ENCODE assay signal across 16 cellular contexts in the genomic region with DNA sequence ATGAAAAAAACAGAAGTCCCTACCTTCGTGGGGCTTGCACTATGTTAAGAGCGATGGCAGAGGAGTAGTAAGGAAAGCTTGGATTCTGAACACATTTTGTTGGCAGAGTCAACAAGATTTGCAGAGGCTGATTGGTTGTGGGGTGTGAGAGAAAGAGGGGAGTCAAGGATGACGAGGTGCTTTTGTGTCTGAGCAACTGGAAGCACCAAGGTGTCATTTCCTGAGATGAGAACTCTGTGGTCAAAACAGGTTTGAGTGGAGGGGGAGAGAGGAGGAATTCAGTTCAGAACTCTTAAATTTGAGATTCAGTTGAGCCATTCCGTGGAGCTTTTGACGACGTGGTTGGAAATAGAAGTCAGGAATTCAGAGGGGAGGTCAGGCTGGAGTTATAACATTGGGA. TPM values are rescaled to one million over a fixed set of nuclear protein-coding genes. Genes with fewer than 3 reads are reported as not detected.
DNase-seq lines count a peak whose midpoint lies in the region; ATAC-seq, FAIRE-seq and TF ChIP-seq lines count a peak whose summit lies in the region.
"Had no signal": no experiment of that assay in that cellular context is flagged by ENCODE, and none has a peak within 500 bp of the region (broad histone marks: within the 10 kb centered on the region; RNA-seq: fewer than 3 reads in every experiment).

No MANE protein-coding gene starts in this region.

- H3K27me3 ChIP-seq in Loucy (ENCODE audit: insufficient read depth, low read length, poor library complexity, severe bottlenecking) (no peaks in the 10 kb centered on the region), GM12878 (replicated peaks in 1 of 2; ENCODE audit: control insufficient read depth in 2 of 2, insufficient read depth in 2 of 2, low read length in 1 of 2) (no peaks in the 10 kb centered on the region), body of pancreas (no peaks in the 10 kb centered on the region)

- SMC1A ChIA-PET in GM12878 (lab: Charles Lee; ENCODE audit: uncharacterized antibody, unreplicated experiment): no interaction called here

- H3K27ac ChIP-seq in GM12878 (ENCODE audit: control insufficient read depth, insufficient read depth) (no peak overlapping the region), body of pancreas (no peak overlapping the region)
- H3K27ac ChIP-seq: 22Rv1 had no signal

- no peaks in the 10 kb centered on the region for H3K36me3 Mint-ChIP-seq in activated CD4-positive, alpha-beta T cell treated with anti-CD3 and anti-CD28 coated beads for 36 hours (ENCODE audit: low read depth)
- H3K36me3 Mint-ChIP-seq in activated T-cell treated with anti-CD3 and anti-CD28 coated beads, Interleukin-2, amount 50 U/mL, for 72 hours (ENCODE audit: insufficient read depth in 2 of 2): no peaks in the 10 kb centered on the region
- H3K36me3 Mint-ChIP-seq: CD4-positive, CD25-positive, alpha-beta regulatory T cell had no signal

- H3K4me3 ChIP-seq in Loucy (ENCODE audit: low read length, poor library complexity, severe bottlenecking) (peak overlapping the region; percentile 56), GM12878 (no peak overlapping the region), body of pancreas (no peak overlapping the region)

- H3K79me2 ChIP-seq in Loucy (ENCODE audit: insufficient read depth, low read length) (no peaks in the 10 kb centered on the region), GM12878 (ENCODE audit: control insufficient read depth, insufficient read depth, low read length) (no peaks in the 10 kb centered on the region)

- TF ChIP-seq EP300 in GM12878 (IDR thresholded peaks at IDR 0.05; ENCODE audit: borderline replicate concordance in 1 of 2, control insufficient read depth in 1 of 2, low read depth in 2 of 2, low read length in 2 of 2): no peak

- RAD21 ChIA-PET in GM12878 (lab: Charles Lee; ENCODE audit: unreplicated experiment): no interaction called here

- H3K9me3 ChIP-seq in Loucy (ENCODE audit: insufficient read depth, low read depth, low read length) (no peaks in the 10 kb centered on the region), GM12878 (replicated peaks; ENCODE audit: control insufficient read depth, insufficient read depth, low read length) (no peaks in the 10 kb centered on the region; the same call in 2 of the 3 replicates), body of pancreas (no peaks in the 10 kb centered on the region)

- in situ Hi-C loops in GM12878 (cut with MboI): no loop called here

- H4K20me1 ChIP-seq in Loucy (ENCODE audit: insufficient read depth, low read length, poor library complexity, severe bottlenecking) (no peaks in the 10 kb centered on the region), GM12878 (ENCODE audit: control insufficient read depth, insufficient read depth) (no peaks in the 10 kb centered on the region)

- peak; percentile 20 for DNase-seq in activated CD4-positive, alpha-beta T cell treated with anti-CD3 and anti-CD28 coated beads for 36 hours
- DNase-seq in activated CD4-positive, alpha-beta T cell treated with anti-CD3 and anti-CD28 coated beads, Interleukin-2, amount 50 U/mL, for 48 hours: no peak
- peak in 1 of 2 donors; percentile 27 for DNase-seq in activated T-cell treated with anti-CD3 and anti-CD28 coated beads, Interleukin-2, amount 50 U/mL, for 72 hours
- DNase-seq in activated T-cell treated with anti-CD3 and anti-CD28 coated beads, Interleukin-2, amount 50 U/mL, for 48 hours: no peak
- DNase-seq in GM12878 (ENCODE audit: low read depth, low spot score) (no peak), body of pancreas (no peak)
- DNase-seq: CD4-positive, CD25-positive, alpha-beta regulatory T cell; DMS53; GF-D8; HCEC 1CT; HFFc6 had no signal

- H3K9ac ChIP-seq in Loucy (ENCODE audit: low read depth, low read length, poor library complexity, severe bottlenecking) (peak overlapping the region; percentile 64), GM12878 (ENCODE audit: control insufficient read depth, insufficient read depth, low read length) (no peak overlapping the region)

- peak overlapping the region; percentile 66 for H3K4me2 ChIP-seq in Loucy (ENCODE audit: low read depth, low read length, poor library complexity, severe bottlenecking)
- no peak overlapping the region for H3K4me2 ChIP-seq in GM12878 (ENCODE audit: control insufficient read depth, insufficient read depth)

- TF ChIP-seq CTCF in Loucy (conservative IDR thresholded peaks at IDR 0.05; ENCODE audit: low read length) (no peak), GM12878 (IDR thresholded peaks at IDR 0.05 in 2 of 3, conservative IDR thresholded peaks at IDR 0.05 in 1 of 3; ENCODE audit: control insufficient read depth in 2 of 3, extremely low read depth in 1 of 3, insufficient read depth in 1 of 3, low read depth in 3 of 3, low read length in 3 of 3) (no peak), body of pancreas (IDR thresholded peaks at IDR 0.05) (no peak)

- H3F3A ChIP-seq in Loucy (ENCODE audit: low read depth): 0 out of 2 replicates have a peak, but pooled peaks cover 3% of the 10 kb centered on the region

- no TSS peak for BruUV-seq in GM12878 (replicated peaks; lab: Mats Ljungman, UMichigan)

- H3K27me3 Mint-ChIP-seq in activated CD4-positive, alpha-beta T cell treated with anti-CD3 and anti-CD28 coated beads for 36 hours: peaks cover 7% of the 10 kb centered on the region
- H3K27me3 Mint-ChIP-seq in activated T-cell treated with anti-CD3 and anti-CD28 coated beads, Interleukin-2, amount 50 U/mL, for 72 hours (ENCODE audit: low read depth): peaks cover 7% of the 10 kb centered on the region
- H3K27me3 Mint-ChIP-seq: CD4-positive, CD25-positive, alpha-beta regulatory T cell had no signal

- peaks cover 13% of the 10 kb centered on the region for H3K4me1 Mint-ChIP-seq in activated CD4-positive, alpha-beta T cell treated with anti-CD3 and anti-CD28 coated beads for 36 hours
- peaks cover 16% of the 10 kb centered on the region for H3K4me1 Mint-ChIP-seq in activated T-cell treated with anti-CD3 and anti-CD28 coated beads, Interleukin-2, amount 50 U/mL, for 72 hours (ENCODE audit: low read depth)

- H3K27ac Mint-ChIP-seq in activated CD4-positive, alpha-beta T cell treated with anti-CD3 and anti-CD28 coated beads for 36 hours: no peak overlapping the region
- H3K27ac Mint-ChIP-seq in activated T-cell treated with anti-CD3 and anti-CD28 coated beads, Interleukin-2, amount 50 U/mL, for 72 hours: no peak overlapping the region
- H3K27ac Mint-ChIP-seq: CD4-positive, CD25-positive, alpha-beta regulatory T cell; HFFc6 had no signal

- 74% methylated on average over 6 of the region's 6 CpGs for WGBS in GM12878 (ENCODE audit: insufficient coverage, insufficient replicate concordance, low lambda C conversion rate, missing lambda C conversion rate)
- 55 to 66% methylated on average over 6 of the region's 6 CpGs for WGBS in body of pancreas, 2 donors

- no peaks in the 10 kb centered on the region for H3K36me3 ChIP-seq in Loucy (ENCODE audit: insufficient read depth, low read length)
- H3K36me3 ChIP-seq in GM12878 (ENCODE audit: control insufficient read depth in 2 of 2, insufficient read depth in 2 of 2, low read length in 1 of 2): no peaks in the 10 kb centered on the region
- no peaks in the 10 kb centered on the region for H3K36me3 ChIP-seq in body of pancreas (replicated peaks in 1 of 2; ENCODE audit: insufficient read depth in 1 of 2, low read depth in 2 of 2)

- TF ChIP-seq POLR2A in GM12878 (IDR thresholded peaks at IDR 0.05; ENCODE audit: low read depth, low read length): no peak
- no peak for TF ChIP-seq POLR2A in body of pancreas (IDR thresholded peaks at IDR 0.05)

- H3K9me2 ChIP-seq in Loucy (replicated peaks; ENCODE audit: low read depth, low read length): no peaks in the 10 kb centered on the region

- no peak for TF ChIP-seq RAD21 in GM12878 (IDR thresholded peaks at IDR 0.05; ENCODE audit: insufficient read depth, low read depth, low read length)

- H3K9me3 Mint-ChIP-seq in activated CD4-positive, alpha-beta T cell treated with anti-CD3 and anti-CD28 coated beads for 36 hours (ENCODE audit: low read depth): no peaks in the 10 kb centered on the region
- no peaks in the 10 kb centered on the region for H3K9me3 Mint-ChIP-seq in activated T-cell treated with anti-CD3 and anti-CD28 coated beads, Interleukin-2, amount 50 U/mL, for 72 hours
- H3K9me3 Mint-ChIP-seq: CD4-positive, CD25-positive, alpha-beta regulatory T cell; HFFc6 had no signal

- intact Hi-C loops in activated CD4-positive, alpha-beta T cell treated with anti-CD3 and anti-CD28 coated beads for 36 hours (cut with DNase I, micrococcal nuclease): loop anchor here in 1 of 2 experiments (1.0 kb wide), 1 partner anchor 34 kb away; a partner anchor contains a TSS
- intact Hi-C loops in GM12878 (cut with micrococcal nuclease; ENCODE audit: unreplicated experiment) (no loop called here), body of pancreas (cut with DNase I) (no loop called here)

- peaks cover 79% of the 10 kb centered on the region for H3K4me1 ChIP-seq in Loucy (ENCODE audit: insufficient read depth, low read length, poor library complexity, severe bottlenecking)
- H3K4me1 ChIP-seq in GM12878 (ENCODE audit: control insufficient read depth, insufficient read depth, low read length): peaks cover 47% of the 10 kb centered on the region
- no peaks in the 10 kb centered on the region for H3K4me1 ChIP-seq in body of pancreas

- no peak for FAIRE-seq in GM12878 (lab: Jason Lieb, UNC)

- no peak overlapping the region for H3K4me3 Mint-ChIP-seq in activated CD4-positive, alpha-beta T cell treated with anti-CD3 and anti-CD28 coated beads for 36 hours
- H3K4me3 Mint-ChIP-seq in activated T-cell treated with anti-CD3 and anti-CD28 coated beads, Interleukin-2, amount 50 U/mL, for 72 hours: no peak overlapping the region
- H3K4me3 Mint-ChIP-seq: CD4-positive, CD25-positive, alpha-beta regulatory T cell; HFFc6 had no signal

- POLR2A ChIA-PET in activated CD4-positive, alpha-beta T cell treated with anti-CD3 and anti-CD28 coated beads for 36 hours (lab: Charles Lee): no interaction called here
- POLR2A ChIA-PET in GM12878 (lab: Charles Lee): no interaction called here

- peak; percentile 35 for ATAC-seq in activated CD4-positive, alpha-beta T cell treated with anti-CD3 and anti-CD28 coated beads for 36 hours
- peak; percentile 16 to 20 for ATAC-seq in activated T-cell treated with anti-CD3 and anti-CD28 coated beads, Interleukin-2, amount 50 U/mL, for 72 hours (replicated peaks in 1 of 2)
- ATAC-seq in GM12878: no peak
- no peak for ATAC-seq in body of pancreas

- CTCF ChIA-PET in activated CD4-positive, alpha-beta T cell treated with anti-CD3 and anti-CD28 coated beads for 36 hours (lab: Charles Lee): interaction anchor here (0.6 to 1.1 kb wide), 3 partner anchors 11 to 381 kb away, joined by 3 to 4 read pairs (median 3); no protein-coding TSS in a partner anchor
- CTCF ChIA-PET in GM12878 (lab: Yijun Ruan, JAX): no interaction called here

- H2AFZ ChIP-seq in Loucy (ENCODE audit: low read length) (no peak overlapping the region), GM12878 (ENCODE audit: control insufficient read depth, low read depth, low read length) (no peak overlapping the region)

RNA-seq across cellular contexts. Expression of a gene that starts 3.5 kb away (rescaled TPM):
- total RNA-seq in activated CD4-positive, alpha-beta T cell treated with anti-CD3 and anti-CD28 coated beads for 36 hours: under 1 TPM; 0.14 to 0.19 TPM
- total RNA-seq in activated T-cell treated with anti-CD3 and anti-CD28 coated beads, Interleukin-2, amount 50 U/mL, for 72 hours: under 1 TPM in 1 of 2 donors, not detected in 1; 0.12 TPM
- total RNA-seq in GM12878 (2013; cell fraction: nucleolus; rRNA removed): 1.2 and 1.3 TPM in 2 replicates
- total RNA-seq in GM12878 (2014; rRNA removed) (0.11 and 0.45 TPM in 2 replicates), GM12878 (2014; rRNA removed; fragmentation: Illumina TruSeq; extraction: Trizol) (0.09 TPM in 1 of 2 replicates, not detected in the other), GM12878 (2021) (0.23 and 0.35 TPM in 2 replicates), body of pancreas (not detected)
- not detected for polyA plus RNA-seq in GM12878 (2011; ENCODE audit: low read depth)
- polyA plus RNA-seq in GM12878 (2011; rRNA removed) (0.17 and 0.22 TPM in 2 replicates), GM12878 (2014; fragmentation: Illumina TruSeq; extraction: Trizol) (0.15 and 0.46 TPM in 2 replicates), GM12878 (2014; fragmentation: Nextera tagmentation; extraction: Ambion mirVana) (under 1 TPM in 1 of 2 experiments, not detected in 1; 0.09 TPM), GM12878 (2014; rRNA removed) (0.19 and 0.46 TPM in 2 replicates), GM12878 (2016; fragmentation: Nextera tagmentation; extraction: Ambion mirVana) (under 1 TPM; 0.14 to 0.23 TPM)
- polyA plus RNA-seq in GM12878 (2011; cell fraction: cytosol; rRNA removed): 0.16 and 0.28 TPM in 2 replicates
- polyA plus RNA-seq in GM12878 (2011; cell fraction: nucleus; rRNA removed): 0.19 and 0.22 TPM in 2 replicates
- 0.17 and 0.24 TPM in 2 replicates for polyA plus RNA-seq in GM12878 (2012)
- polyA minus RNA-seq in GM12878 (2011; rRNA and poly(A)+ RNA removed): 0.15 and 0.22 TPM in 2 replicates
- not detected in 2 replicates for polyA minus RNA-seq in GM12878 (2011; cell fraction: cytosol; rRNA and poly(A)+ RNA removed)
- 0.12 and 0.29 TPM in 2 replicates for polyA minus RNA-seq in GM12878 (2011; cell fraction: nucleus; rRNA and poly(A)+ RNA removed)
- total RNA-seq: A673; CD4-positive, CD25-positive, alpha-beta regulatory T cell; H4; HFFc6 had no signal
- polyA plus RNA-seq: BJ; CD4-positive, CD25-positive, alpha-beta regulatory T cell had no signal

RNA-seq across cellular contexts. Expression of a gene that starts 33.6 kb away (rescaled TPM):
- total RNA-seq in activated CD4-positive, alpha-beta T cell treated with anti-CD3 and anti-CD28 coated beads for 36 hours: 1 to 10 TPM; 3.4 to 4.9 TPM
- total RNA-seq in activated T-cell treated with anti-CD3 and anti-CD28 coated beads, Interleukin-2, amount 50 U/mL, for 72 hours: 1 to 10 TPM; 1.1 to 1.5 TPM
- 4.1 and 4.2 TPM in 2 replicates for total RNA-seq in GM12878 (2013; cell fraction: nucleolus; rRNA removed)
- total RNA-seq in GM12878 (2014; rRNA removed) (0.96 and 0.98 TPM in 2 replicates), GM12878 (2014; rRNA removed; fragmentation: Illumina TruSeq; extraction: Trizol) (1.7 and 1.8 TPM in 2 replicates), GM12878 (2021) (1.2 and 1.7 TPM in 2 replicates), body of pancreas (10 to 100 TPM; 11.2 to 13.8 TPM)
- polyA plus RNA-seq in GM12878 (2011; ENCODE audit: low read depth): 1.2 TPM
- polyA plus RNA-seq in GM12878 (2011; rRNA removed) (0.08 and 0.19 TPM in 2 replicates), GM12878 (2014; fragmentation: Illumina TruSeq; extraction: Trizol) (2.0 and 3.3 TPM in 2 replicates), GM12878 (2014; fragmentation: Nextera tagmentation; extraction: Ambion mirVana) (under 1 TPM; 0.29 to 0.60 TPM), GM12878 (2014; rRNA removed) (0.84 and 1.7 TPM in 2 replicates), GM12878 (2016; fragmentation: Nextera tagmentation; extraction: Ambion mirVana) (1 to 10 TPM; 1.2 to 1.4 TPM)
- polyA plus RNA-seq in GM12878 (2011; cell fraction: cytosol; rRNA removed): 0.04 and 0.05 TPM in 2 replicates
- 0.13 and 0.25 TPM in 2 replicates for polyA plus RNA-seq in GM12878 (2011; cell fraction: nucleus; rRNA removed)
- polyA plus RNA-seq in GM12878 (2012): 2.0 and 2.3 TPM in 2 replicates
- 0.15 TPM in 2 replicates for polyA minus RNA-seq in GM12878 (2011; rRNA and poly(A)+ RNA removed)
- polyA minus RNA-seq in GM12878 (2011; cell fraction: cytosol; rRNA and poly(A)+ RNA removed): not detected in 2 replicates
- polyA minus RNA-seq in GM12878 (2011; cell fraction: nucleus; rRNA and poly(A)+ RNA removed): 0.12 TPM in 1 of 2 replicates, not detected in the other

Comparison
In these comparisons a context has a peak if more than half of its experiments do, and no peak if none do; other contexts are left out.
1. ATAC-seq: peak in activated CD4-positive, alpha-beta T cell treated with anti-CD3 and anti-CD28 coated beads for 36 hours (single experiment) and activated T-cell treated with anti-CD3 and anti-CD28 coated beads, Interleukin-2, amount 50 U/mL, for 72 hours (2 of 2); none in GM12878 (single experiment) and body of pancreas (single experiment).